ENCODE assay signal across 11 cellular contexts in genomic region chr12:102195826-102196225, GRCh38. TPM values are rescaled to one million over a fixed set of nuclear protein-coding genes. Genes with fewer than 3 reads are reported as not detected.
"Had no signal": no experiment of that assay in that cellular context is flagged by ENCODE, and none has a peak within 500 bp of the region (broad histone marks: within the 10 kb centered on the region; RNA-seq: fewer than 3 reads in every experiment).

No MANE protein-coding gene starts in this region.

- H3K4me2 ChIP-seq: GM23338 had no signal

- FAIRE-seq: HTR-8/SVneo, K562 had no signal

- H2AFZ ChIP-seq: GM23338 had no signal

- H3K4me3 Mint-ChIP-seq: GM23338, HFFc6 had no signal

- H3K9me3 Mint-ChIP-seq: GM23338, HFFc6 had no signal

- H3K4me1 ChIP-seq: HAP-1 had no signal

- H3K36me3 ChIP-seq: HAP-1 had no signal

- H3K9me3 ChIP-seq: HAP-1 had no signal

- ATAC-seq: GM23338, HCT116, K562 had no signal

- H3K4me3 ChIP-seq: GM23338, HAP-1, K562 had no signal

- DNase-seq: H7, HFFc6, IMR-90, KG1 had no signal

- H3K4me1 Mint-ChIP-seq: GM23338 had no signal

- H3K27ac Mint-ChIP-seq: GM23338, HFFc6 had no signal

RNA-seq across cellular contexts. Expression of gene PMCH, which starts 1.8 kb away (rescaled TPM):
- total RNA-seq: GM23338, H4, H7, HFFc6, HT-29, IMR-90, K562 had no signal
- polyA plus RNA-seq: IMR-90 had no signal
